36 cellular contexts compared by ENCODE assay signal in the genomic region with DNA sequence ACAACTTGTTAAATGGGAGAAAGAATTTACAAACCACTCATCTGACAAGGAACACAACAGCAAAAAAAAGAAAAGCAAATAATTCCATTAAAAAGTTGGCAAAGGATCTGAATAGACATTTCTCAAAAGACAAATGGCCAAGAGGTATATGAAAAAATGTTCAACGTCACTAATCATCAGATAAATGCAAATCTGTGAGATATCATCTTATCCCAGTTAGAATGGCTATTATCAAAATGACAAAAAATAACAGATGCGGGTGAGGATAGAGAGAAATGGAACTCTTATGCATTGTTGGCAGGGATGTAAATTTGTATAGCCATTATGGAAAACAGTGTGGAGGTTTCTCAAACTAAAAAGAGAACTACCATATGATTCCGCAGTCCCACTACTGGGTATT. TPM values are rescaled to one million over a fixed set of nuclear protein-coding genes. Genes with fewer than 3 reads are reported as not detected.
DNase-seq lines count a peak whose midpoint lies in the region; ATAC-seq, FAIRE-seq and TF ChIP-seq lines count a peak whose summit lies in the region.
"Had no signal": no experiment of that assay in that cellular context is flagged by ENCODE, and none has a peak within 500 bp of the region (broad histone marks: within the 10 kb centered on the region; RNA-seq: fewer than 3 reads in every experiment).

No MANE protein-coding gene starts in this region.

- no peak overlapping the region for H3K27ac ChIP-seq in SK-N-SH (ENCODE audit: low read depth in 2 of 2, low read length in 1 of 2)
- H3K27ac ChIP-seq in astrocyte (ENCODE audit: low read depth, low read length): no peak overlapping the region
- H3K27ac ChIP-seq in body of pancreas: no peak overlapping the region
- H3K27ac ChIP-seq: 22Rv1; A549; BLaER1; BLaER1 treated with 17β-estradiol and CSF1 and Interleukin-3, amounts not matched to agents 10 nM and 100 nM; C4-2B had no signal

- H3K9me2 ChIP-seq in SK-N-SH: no peaks in the 10 kb centered on the region

- TF ChIP-seq CTCF in SK-N-SH (IDR thresholded peaks at IDR 0.05) (no peak), astrocyte (IDR thresholded peaks at IDR 0.05; ENCODE audit: insufficient read depth, low read depth, low read length) (no peak), body of pancreas (IDR thresholded peaks at IDR 0.05) (no peak)

- no peaks in the 10 kb centered on the region for H3K4me1 ChIP-seq in SK-N-SH (ENCODE audit: control insufficient read depth in 1 of 2, insufficient read depth in 2 of 2, low read depth in 1 of 2, low read length in 1 of 2)
- no peaks in the 10 kb centered on the region for H3K4me1 ChIP-seq in astrocyte (ENCODE audit: insufficient read depth, low read length)
- H3K4me1 ChIP-seq in body of pancreas: no peaks in the 10 kb centered on the region
- H3K4me1 ChIP-seq: A549, BE2C, Caco-2 had no signal

- CTCF ChIA-PET in SK-N-SH (lab: Yijun Ruan, JAX): interaction anchor here (0.6 to 2.5 kb wide), 3 partner anchors 16 to 171 kb away, joined by 3 to 12 read pairs (median 5); no protein-coding TSS in a partner anchor

- ATAC-seq in SK-N-SH treated with all-trans-retinoic acid at 6 μM for 48 hours (no peak; the same call in 2 of the 3 replicates), body of pancreas (no peak)
- ATAC-seq: A549; CD8-positive, alpha-beta T cell had no signal

- no peaks in the 10 kb centered on the region for H3F3A ChIP-seq in SK-N-SH (replicated peaks; ENCODE audit: insufficient read depth)

- POLR2A ChIA-PET in SK-N-SH (lab: Yijun Ruan, JAX): no interaction called here

- no peaks in the 10 kb centered on the region for H3K36me3 Mint-ChIP-seq in astrocyte (ENCODE audit: low read depth, unreplicated experiment)
- H3K36me3 Mint-ChIP-seq: CD14-positive monocyte; CD4-positive, alpha-beta memory T cell; CD4-positive, CD25-positive, alpha-beta regulatory T cell; CD8-positive, alpha-beta memory T cell; CD8-positive, alpha-beta T cell had no signal

- peaks cover 12% of the 10 kb centered on the region for H3K9me3 Mint-ChIP-seq in astrocyte (ENCODE audit: unreplicated experiment)
- H3K9me3 Mint-ChIP-seq: CD4-positive, alpha-beta memory T cell; CD4-positive, alpha-beta T cell; CD8-positive, alpha-beta T cell had no signal

- H2AFZ ChIP-seq in SK-N-SH (ENCODE audit: low read depth) (no peak overlapping the region), astrocyte (ENCODE audit: low read depth, low read length) (no peak overlapping the region)

- no peak overlapping the region for H3K4me2 ChIP-seq in SK-N-SH
- H3K4me2 ChIP-seq in astrocyte (ENCODE audit: low read length): no peak overlapping the region
- H3K4me2 ChIP-seq: A549; BLaER1; BLaER1 treated with 17β-estradiol and CSF1 and Interleukin-3, amounts not matched to agents 10 nM and 100 nM had no signal

- FAIRE-seq in astrocyte (lab: Jason Lieb, UNC): no peak
- FAIRE-seq: A204.1, A549, D721Med had no signal

- no peaks in the 10 kb centered on the region for H3K4me1 Mint-ChIP-seq in astrocyte (ENCODE audit: low read depth, unreplicated experiment)
- H3K4me1 Mint-ChIP-seq: B cell; CD14-positive monocyte; CD4-positive, CD25-positive, alpha-beta regulatory T cell; CD8-positive, alpha-beta memory T cell had no signal

- H3K9me3 ChIP-seq in SK-N-SH (no peaks in the 10 kb centered on the region), astrocyte (ENCODE audit: insufficient read depth, low read depth, low read length) (no peaks in the 10 kb centered on the region), body of pancreas (no peaks in the 10 kb centered on the region)
- H3K9me3 ChIP-seq: BE2C, Caco-2 had no signal

- H3K79me2 ChIP-seq in SK-N-SH (ENCODE audit: insufficient read depth) (no peaks in the 10 kb centered on the region), astrocyte (ENCODE audit: insufficient read depth, low read length) (no peaks in the 10 kb centered on the region)

- H3K36me3 ChIP-seq in SK-N-SH (replicated peaks in 1 of 2; ENCODE audit: control insufficient read depth in 1 of 2, insufficient read depth in 2 of 2, low read length in 1 of 2) (no peaks in the 10 kb centered on the region), astrocyte (ENCODE audit: insufficient read depth, low read length) (no peaks in the 10 kb centered on the region), body of pancreas (replicated peaks in 1 of 2; ENCODE audit: insufficient read depth in 1 of 2, low read depth in 2 of 2) (no peaks in the 10 kb centered on the region)
- H3K36me3 ChIP-seq: BE2C; BLaER1; BLaER1 treated with 17β-estradiol and CSF1 and Interleukin-3, amounts not matched to agents 10 nM and 100 nM had no signal

- TF ChIP-seq POLR2A in body of pancreas (IDR thresholded peaks at IDR 0.05): no peak

- H3K9ac ChIP-seq in SK-N-SH (no peak overlapping the region), astrocyte (ENCODE audit: low read length) (no peak overlapping the region)
- H3K9ac ChIP-seq: BLaER1; BLaER1 treated with 17β-estradiol and CSF1 and Interleukin-3, amounts not matched to agents 10 nM and 100 nM had no signal

- TF ChIP-seq EP300 in SK-N-SH (IDR thresholded peaks at IDR 0.05; ENCODE audit: borderline replicate concordance in 1 of 2, low read depth in 1 of 2, low read length in 1 of 2): peak in 1 of 2 experiments; percentile 63; a peak in 2 of 4 replicates

- peak overlapping the region; percentile 30 for H3K27ac Mint-ChIP-seq in astrocyte (ENCODE audit: unreplicated experiment)
- H3K27ac Mint-ChIP-seq: B cell; CD4-positive, alpha-beta memory T cell; CD4-positive, alpha-beta T cell; CD4-positive, CD25-positive, alpha-beta regulatory T cell; CD8-positive, alpha-beta memory T cell; CD8-positive, alpha-beta T cell had no signal

- H4K20me1 ChIP-seq in SK-N-SH (ENCODE audit: insufficient read depth) (no peaks in the 10 kb centered on the region), astrocyte (ENCODE audit: insufficient read depth, low read length) (no peaks in the 10 kb centered on the region)
- H4K20me1 ChIP-seq: BLaER1; BLaER1 treated with 17β-estradiol and CSF1 and Interleukin-3, amounts not matched to agents 10 nM and 100 nM had no signal

- H3K27me3 Mint-ChIP-seq in astrocyte (ENCODE audit: low read depth, unreplicated experiment): peaks cover 23% of the 10 kb centered on the region
- H3K27me3 Mint-ChIP-seq: CD4-positive, CD25-positive, alpha-beta regulatory T cell had no signal

- intact Hi-C loops in body of pancreas (cut with DNase I): no loop called here

- no peak overlapping the region for H3K4me3 Mint-ChIP-seq in astrocyte (ENCODE audit: unreplicated experiment)
- H3K4me3 Mint-ChIP-seq: B cell; CD14-positive monocyte; CD4-positive, alpha-beta memory T cell; CD4-positive, alpha-beta T cell; CD4-positive, CD25-positive, alpha-beta regulatory T cell; CD8-positive, alpha-beta memory T cell; CD8-positive, alpha-beta T cell had no signal

- DNase-seq in SK-N-SH (no peak), astrocyte (ENCODE audit: low read depth) (no peak), HK-2 (ENCODE audit: unreplicated experiment) (no peak), body of pancreas (no peak)
- DNase-seq in stimulated activated CD4-positive, alpha-beta T cell treated with anti-CD3 and anti-CD28 coated beads, Interleukin-12 subunit alpha, Interleukin-12 subunit beta, amount 100 ng/mL, for 4 hours: no peak
- DNase-seq: 8988T; ACHN; AML-193; BE2C; C1 segment of cervical spinal cord; Caco-2; Calu3; CD4-positive, alpha-beta memory T cell; CD4-positive, alpha-beta T cell; CD4-positive, CD25-positive, alpha-beta regulatory T cell; CD8-positive, alpha-beta memory T cell; CD8-positive, alpha-beta T cell; COR-L47; DMS 273 treated with DMSO at 0.1 percent for 48 hours; DMS153; DMS53; DMS79; DMS79 treated with DMSO at 0.1 percent for 48 hours; DND-41; EL had no signal

- H3K4me3 ChIP-seq in SK-N-SH (ENCODE audit: low read depth in 2 of 2, low read length in 1 of 2): no peak overlapping the region
- H3K4me3 ChIP-seq in astrocyte (ENCODE audit: insufficient read depth, low read depth, low read length): no peak overlapping the region
- no peak overlapping the region for H3K4me3 ChIP-seq in body of pancreas
- H3K4me3 ChIP-seq: A549; BLaER1; BLaER1 treated with 17β-estradiol and CSF1 and Interleukin-3, amounts not matched to agents 10 nM and 100 nM had no signal

- H3K27me3 ChIP-seq in SK-N-SH (ENCODE audit: insufficient read depth) (no peaks in the 10 kb centered on the region), astrocyte (ENCODE audit: insufficient read depth, low read length) (no peaks in the 10 kb centered on the region), body of pancreas (no peaks in the 10 kb centered on the region)
- H3K27me3 ChIP-seq: BLaER1; BLaER1 treated with 17β-estradiol and CSF1 and Interleukin-3, amounts not matched to agents 10 nM and 100 nM had no signal

- TF ChIP-seq RAD21 in SK-N-SH (IDR thresholded peaks at IDR 0.05; ENCODE audit: low read length): no peak

- WGBS in SK-N-SH (ENCODE audit: low lambda C conversion rate): 19% methylated on average over 3 of the region's 3 CpGs
- WGBS in body of pancreas, 2 donors: 85 to 94% methylated on average over 3 of the region's 3 CpGs

TF ChIP-seq in SK-N-SH, 30 proteins besides CTCF, POLR2A, EP300 and RAD21 (continues in another document):
- TF ChIP-seq, protein P1, sequence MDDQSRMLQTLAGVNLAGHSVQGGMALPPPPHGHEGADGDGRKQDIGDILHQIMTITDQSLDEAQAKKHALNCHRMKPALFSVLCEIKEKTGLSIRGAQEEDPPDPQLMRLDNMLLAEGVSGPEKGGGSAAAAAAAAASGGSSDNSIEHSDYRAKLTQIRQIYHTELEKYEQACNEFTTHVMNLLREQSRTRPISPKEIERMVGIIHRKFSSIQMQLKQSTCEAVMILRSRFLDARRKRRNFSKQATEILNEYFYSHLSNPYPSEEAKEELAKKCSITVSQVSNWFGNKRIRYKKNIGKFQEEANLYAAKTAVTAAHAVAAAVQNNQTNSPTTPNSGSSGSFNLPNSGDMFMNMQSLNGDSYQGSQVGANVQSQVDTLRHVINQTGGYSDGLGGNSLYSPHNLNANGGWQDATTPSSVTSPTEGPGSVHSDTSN (IDR thresholded peaks at IDR 0.05): 0 out of 2 replicates have a peak, but pooled peaks have one; percentile 21
- TF ChIP-seq NFIC (IDR thresholded peaks at IDR 0.05; ENCODE audit: borderline replicate concordance): no peak

TF ChIP-seq in SK-N-SH treated with all-trans-retinoic acid at 6 μM for 48 hours, 23 proteins besides CTCF, POLR2A, EP300 and RAD21 (continues in another document):
- TF ChIP-seq ZNF70 (CRISPR knock-in tag; IDR thresholded peaks at IDR 0.05): no peak

RNA-seq across cellular contexts. Expression of a gene that starts 29.9 kb away (rescaled TPM):
- polyA plus RNA-seq in SK-N-SH (2012; rRNA removed): 0.18 and 0.30 TPM in 2 replicates
- polyA plus RNA-seq in SK-N-SH (2012; cell fraction: cytosol; rRNA removed): 0.21 and 0.26 TPM in 2 replicates
- polyA plus RNA-seq in SK-N-SH (2012; cell fraction: nucleus; rRNA removed): 1.1 and 1.4 TPM in 2 replicates
- 0.41 and 0.52 TPM in 2 replicates for total RNA-seq in astrocyte
- 1 to 10 TPM; 1.3 to 4.9 TPM for total RNA-seq in body of pancreas
- total RNA-seq: A673; Calu3; CD4-positive, CD25-positive, alpha-beta regulatory T cell had no signal
- polyA plus RNA-seq: CD14-positive monocyte; CD4-positive, alpha-beta memory T cell; CD4-positive, CD25-positive, alpha-beta regulatory T cell; CD8-positive, alpha-beta memory T cell had no signal
